Comparison of ENCODE assay signal across 12 cellular contexts in the genomic region with DNA sequence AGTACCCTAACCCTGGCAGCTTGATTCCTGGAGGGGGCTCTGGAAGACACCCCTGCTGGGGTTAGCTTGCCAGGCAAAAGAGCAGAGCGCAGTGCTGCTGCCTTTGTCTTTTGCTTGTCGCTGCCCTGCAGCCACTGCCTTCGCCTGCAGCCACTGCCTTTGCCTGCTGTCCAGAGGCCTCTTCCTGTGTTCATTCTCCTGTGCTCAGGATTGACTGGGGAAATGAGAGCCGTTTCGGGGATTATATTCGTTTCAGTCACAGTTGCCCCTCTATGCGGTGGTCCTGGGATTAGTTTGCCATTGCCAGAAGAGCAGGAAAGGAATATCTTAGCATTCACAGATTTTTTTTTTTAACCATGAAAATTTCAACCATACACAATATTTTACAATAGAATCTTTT.
"Had no signal": no experiment of that assay in that cellular context is flagged by ENCODE, and none has a peak within 500 bp of the region (broad histone marks: within the 10 kb centered on the region; RNA-seq: fewer than 3 reads in every experiment).

No MANE protein-coding gene starts in this region.

- ATAC-seq: left colon had no signal

- H3K27me3 ChIP-seq: pancreas, thyroid gland, uterus had no signal

- H3K4me1 ChIP-seq: uterus had no signal

- H3K9me3 Mint-ChIP-seq: nephron progenitor cell had no signal

- H3K4me3 Mint-ChIP-seq: immature natural killer cell, nephron progenitor cell had no signal

- H3K9me3 ChIP-seq: pancreas, thyroid gland, uterus had no signal

- H3K27ac ChIP-seq: pancreas, skin epidermis, thyroid gland, uterus had no signal

- DNase-seq: activated CD8-positive, alpha-beta memory T cell treated with anti-CD3 and anti-CD28 coated beads, Interleukin-2, amount 50 U/mL, for 48 hours; activated naive CD4-positive, alpha-beta T cell treated with anti-CD3 and anti-CD28 coated beads, Interleukin-2, amount 50 U/mL, for 16 hours; cerebellar nuclear complex; dermis blood vessel endothelial cell; immature natural killer cell; left colon; nephron progenitor cell; pancreas; retina; thyroid gland; uterus had no signal

- H3K36me3 ChIP-seq: uterus had no signal

- H3K4me3 ChIP-seq: pancreas, skin epidermis, thyroid gland, uterus had no signal
